ENCODE assay signal across 8 cellular contexts in the genomic region with DNA sequence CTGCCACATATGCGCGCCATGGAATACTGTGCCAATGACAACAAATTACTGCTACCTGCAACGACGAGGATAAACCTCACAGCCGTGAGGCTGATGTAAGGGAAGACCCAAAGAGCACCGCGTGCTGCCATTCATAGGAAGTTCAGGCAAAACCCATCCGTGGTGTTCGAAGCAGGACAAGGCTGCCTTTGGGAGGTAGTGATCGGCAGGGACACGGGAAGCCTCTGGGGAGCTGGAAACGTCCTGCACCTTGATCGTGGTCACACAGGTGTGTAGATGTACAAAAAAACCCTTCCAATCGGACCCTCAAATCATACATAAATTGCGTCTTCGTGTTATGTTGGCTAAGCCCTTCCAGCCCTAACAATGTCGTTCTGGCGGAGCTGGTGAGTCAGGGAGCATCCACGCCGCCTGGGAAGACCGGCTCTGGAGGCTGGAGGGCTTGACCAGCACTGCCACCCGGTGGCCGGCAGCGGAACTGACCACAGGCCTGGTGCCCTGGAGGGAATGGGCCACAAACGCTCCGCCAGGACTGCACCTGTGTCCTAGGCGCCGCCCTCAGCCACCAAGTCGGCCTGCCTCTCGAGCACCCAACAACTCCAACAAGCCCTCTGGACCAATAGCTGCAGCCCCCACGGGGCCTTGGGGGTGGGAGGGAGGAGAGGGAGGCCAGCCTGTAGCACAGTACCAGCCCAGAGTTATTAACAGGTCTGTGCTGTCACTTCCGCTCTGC. TPM values are rescaled to one million over a fixed set of nuclear protein-coding genes. Genes with fewer than 3 reads are reported as not detected.
A peak's percentile ranks its signal among the peaks of the same experiment; 100 is the strongest.
DNase-seq lines count a peak whose midpoint lies in the region; ATAC-seq and TF ChIP-seq lines count a peak whose summit lies in the region.

No MANE protein-coding gene starts in this region.

- no peaks in the 10 kb centered on the region for H3K36me3 Mint-ChIP-seq in activated CD4-positive, alpha-beta T cell treated with anti-CD3 and anti-CD28 coated beads, Interleukin-2, amount 10 ng/mL, durations not matched to agents 24 days and 14 days (ENCODE audit: low read depth)

- CTCF ChIA-PET in A673 (lab: Charles Lee), result interaction anchor here (0.6 to 2.2 kb wide), 7 partner anchors 14 to 487 kb away, joined by 3 to 21 read pairs (median 4); no protein-coding TSS in a partner anchor

- no peaks in the 10 kb centered on the region for H3K36me3 ChIP-seq in A673 (ENCODE audit: insufficient read depth, low read length, poor library complexity, severe bottlenecking)

- peak overlapping the region; percentile 28 for H3K4me3 Mint-ChIP-seq in activated CD4-positive, alpha-beta T cell treated with anti-CD3 and anti-CD28 coated beads, Interleukin-2, amount 10 ng/mL, durations not matched to agents 24 days and 14 days

- TF ChIP-seq POLR2A in GM18505 (IDR thresholded peaks at IDR 0.05; ENCODE audit: borderline replicate concordance, extremely low read depth, insufficient read depth, insufficient read length) (no peak), lower leg skin (IDR thresholded peaks at IDR 0.05) (no peak)

- no peak overlapping the region for H3K27ac ChIP-seq in A673 (ENCODE audit: low read depth, low read length, poor library complexity, severe bottlenecking)

- H3K4me3 ChIP-seq in A673 (ENCODE audit: low read depth, low read length, poor library complexity, severe bottlenecking) (no peak overlapping the region), lower leg skin (ENCODE audit: low read depth, poor library complexity, severe bottlenecking) (no peak overlapping the region)

- no TSS peak for BruUV-seq in A673 (replicated peaks; lab: Mats Ljungman, UMichigan)

- H3K27me3 ChIP-seq in A673 (replicated peaks; ENCODE audit: insufficient read depth, low read depth, low read length, poor library complexity), result no peaks in the 10 kb centered on the region

- ATAC-seq in GM18505 (IDR thresholded peaks at IDR 0.05; ENCODE audit: unreplicated experiment) (peak; percentile 59), HG03097 (IDR thresholded peaks at IDR 0.05; ENCODE audit: low FRiP score, unreplicated experiment) (peak; percentile 50)

- H3K9me3 ChIP-seq in A673 (ENCODE audit: low read depth, low read length, poor library complexity, severe bottlenecking), result no peaks in the 10 kb centered on the region

- no peaks in the 10 kb centered on the region for H3K27me3 Mint-ChIP-seq in activated CD4-positive, alpha-beta T cell treated with anti-CD3 and anti-CD28 coated beads, Interleukin-2, amount 10 ng/mL, durations not matched to agents 24 days and 14 days

- 24 to 27% methylated on average over 28 to 30 of the region's 32 CpGs for WGBS in lower leg skin, 2 donors

- H3K9me3 Mint-ChIP-seq in activated CD4-positive, alpha-beta T cell treated with anti-CD3 and anti-CD28 coated beads, Interleukin-2, amount 10 ng/mL, durations not matched to agents 24 days and 14 days, result no peaks in the 10 kb centered on the region

- H3K27ac Mint-ChIP-seq in activated CD4-positive, alpha-beta T cell treated with anti-CD3 and anti-CD28 coated beads, Interleukin-2, amount 10 ng/mL, durations not matched to agents 24 days and 14 days, result no peak overlapping the region

- peaks cover 37% of the 10 kb centered on the region for H3K4me1 Mint-ChIP-seq in activated CD4-positive, alpha-beta T cell treated with anti-CD3 and anti-CD28 coated beads, Interleukin-2, amount 10 ng/mL, durations not matched to agents 24 days and 14 days

- POLR2A ChIA-PET in A673 (lab: Charles Lee; ENCODE audit: low non-redundant PET), result no interaction called here

- TF ChIP-seq CTCF in A673 (conservative IDR thresholded peaks at IDR 0.05; ENCODE audit: low read depth, low read length) (peak; percentile 93), lower leg skin (IDR thresholded peaks at IDR 0.05) (peak in 1 of 3 donors; percentile 61)

- intact Hi-C loops in A673 (cut with micrococcal nuclease; ENCODE audit: unreplicated experiment) (loop anchor here (1.0 to 5.0 kb wide), 4 partner anchors 102 to 517 kb away; a partner anchor contains a TSS), lower leg skin (cut with DNase I; ENCODE audit: low total_unique reads) (loop anchor here (10.0 kb wide), 1 partner anchor 104 kb away; no protein-coding TSS in a partner anchor)
- intact Hi-C loops in activated CD4-positive, alpha-beta T cell treated with anti-CD3 and anti-CD28 coated beads, Interleukin-2, amount 10 ng/mL, durations not matched to agents 24 days and 14 days (cut with micrococcal nuclease), result loop anchor here (1.0 to 5.0 kb wide), 5 partner anchors 16 to 204 kb away; a partner anchor contains a TSS

- peaks cover 4% of the 10 kb centered on the region for H3K4me1 ChIP-seq in A673 (ENCODE audit: insufficient read depth, low read length, poor library complexity, severe bottlenecking)

- DNase-seq in A673 (ENCODE audit: low spot score) (peak; percentile 85), NCI-H345 (lab: John Stamatoyannopoulos, UW) (peak; percentile 79), ecto neural progenitor cell (ENCODE audit: low spot score) (peak; percentile 94), lower leg skin (ENCODE audit: low spot score in 2 of 2) (peak; percentile 72 to 96)
- peak; percentile 91 for DNase-seq in activated CD4-positive, alpha-beta T cell treated with anti-CD3 and anti-CD28 coated beads, Interleukin-2, amount 10 ng/mL, durations not matched to agents 24 days and 14 days
- DNase-seq in stimulated activated CD4-positive, alpha-beta T cell treated with anti-CD3 and anti-CD28 coated beads, TNF-alpha, amount 100 ng/mL, for 48 hours (ENCODE audit: low read depth in 3 of 3), result peak; percentile 55 to 71 (median 66)

RNA-seq across cellular contexts. Expression of a gene that starts 4.1 kb away (rescaled TPM):
- not detected in 2 replicates for total RNA-seq in A673 (2021)
- 1.0 and 1.2 TPM in 2 replicates for total RNA-seq in activated CD4-positive, alpha-beta T cell treated with anti-CD3 and anti-CD28 coated beads, Interleukin-2, amount 10 ng/mL, durations not matched to agents 24 days and 14 days
- 1 to 10 TPM in 2 of 4 donors, under 1 TPM in 2; 0.57 to 3.0 (median 1.7) TPM for total RNA-seq in lower leg skin

RNA-seq across cellular contexts. Expression of a gene that starts 27.3 kb away (rescaled TPM):
- total RNA-seq in A673 (2021), result 5.7 and 7.3 TPM in 2 replicates
- 214 and 229 TPM in 2 replicates for total RNA-seq in activated CD4-positive, alpha-beta T cell treated with anti-CD3 and anti-CD28 coated beads, Interleukin-2, amount 10 ng/mL, durations not matched to agents 24 days and 14 days
- total RNA-seq in lower leg skin, result 10 to 100 TPM; 12.0 to 23.0 (median 19.7) TPM
